In the genomic region with DNA sequence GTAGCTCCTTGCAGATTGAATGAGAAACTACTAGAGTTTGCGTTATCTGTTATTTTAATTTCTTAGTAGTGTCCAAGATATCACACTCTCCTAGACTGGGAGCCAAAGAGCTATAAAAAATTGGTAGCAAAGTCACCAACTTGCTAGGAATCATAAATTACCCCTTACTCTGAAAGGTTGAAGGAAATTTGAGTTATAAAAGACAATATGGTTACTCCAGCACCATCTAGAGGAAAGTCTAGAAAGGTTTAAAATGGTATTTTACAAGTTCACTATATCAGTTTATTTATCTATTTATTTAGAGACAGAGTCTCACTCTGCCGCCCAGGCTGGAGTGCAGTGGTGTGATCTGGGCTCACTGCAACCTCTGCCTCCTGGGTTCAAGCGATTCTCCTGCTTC, we compare ENCODE assay signal across 10 cellular contexts.
A peak's percentile ranks its signal among the peaks of the same experiment; 100 is the strongest.
DNase-seq lines count a peak whose midpoint lies in the region; ATAC-seq, FAIRE-seq and TF ChIP-seq lines count a peak whose summit lies in the region.
"Had no signal": no experiment of that assay in that cellular context is flagged by ENCODE, and none has a peak within 500 bp of the region (broad histone marks: within the 10 kb centered on the region; RNA-seq: fewer than 3 reads in every experiment).

No MANE protein-coding gene starts in this region.

- H3K27ac ChIP-seq in K562 (ENCODE audit: extremely low read depth, low read depth, low read length): no peak overlapping the region
- no peak overlapping the region for H3K27ac ChIP-seq in neural cell (ENCODE audit: low read length)
- H3K27ac ChIP-seq in aorta (ENCODE audit: low read depth in 1 of 2, low read length in 2 of 2): no peak overlapping the region

- H3K4me2 ChIP-seq in K562 (ENCODE audit: insufficient read depth, low read length): no peak overlapping the region
- no peak overlapping the region for H3K4me2 ChIP-seq in neural cell (ENCODE audit: low read length)

- no peak overlapping the region for H3K4me3 ChIP-seq in LNCaP clone FGC (ENCODE audit: low read depth, low read length)
- no peak overlapping the region for H3K4me3 ChIP-seq in K562
- no peak overlapping the region for H3K4me3 ChIP-seq in neural cell (ENCODE audit: low read length)
- no peak overlapping the region for H3K4me3 ChIP-seq in aorta (ENCODE audit: low read length in 2 of 2)

- no peaks in the 10 kb centered on the region for H3K9me2 ChIP-seq in neural cell (ENCODE audit: insufficient read depth, low read length)

- in situ Hi-C loops in K562 (cut with MboI): loop anchor here (25.0 kb wide), 1 partner anchor 441 kb away; no protein-coding TSS in a partner anchor

- ATAC-seq in K562: peak; percentile 40; the same call in 2 of the 3 replicates
- no peak for ATAC-seq in GM21723 (IDR thresholded peaks at IDR 0.05; ENCODE audit: unreplicated experiment)
- no peak for ATAC-seq in aorta (ENCODE audit: low FRiP score)

- TF ChIP-seq EP300 in K562 (IDR thresholded peaks at IDR 0.05; ENCODE audit: low read length) (no peak), neural cell (conservative IDR thresholded peaks at IDR 0.05; ENCODE audit: poor library complexity, severe bottlenecking) (no peak)

- intact Hi-C loops in K562 (cut with micrococcal nuclease): loop anchor here (10.0 kb wide), 1 partner anchor 229 kb away; no protein-coding TSS in a partner anchor
- intact Hi-C loops in aorta (cut with DNase I): loop anchor here in 1 of 2 donors (10.0 kb wide), 1 partner anchor 229 kb away; no protein-coding TSS in a partner anchor

- no peaks in the 10 kb centered on the region for H3K9me3 ChIP-seq in K562 (replicated peaks; ENCODE audit: control insufficient read depth, insufficient read depth, low read depth, low read length)
- no peaks in the 10 kb centered on the region for H3K9me3 ChIP-seq in neural cell (ENCODE audit: low read length)
- H3K9me3 ChIP-seq in aorta (ENCODE audit: control insufficient read depth, low read length): no peaks in the 10 kb centered on the region

- CTCF ChIA-PET in K562 (lab: Yijun Ruan, JAX; ENCODE audit: low intra/inter-chr PET ratio): interaction anchor here (0.6 to 1.6 kb wide), 4 partner anchors 49 to 444 kb away, joined by 3 to 6 read pairs (median 3); no protein-coding TSS in a partner anchor

- FAIRE-seq in K562 (lab: Jason Lieb, UNC): peak; percentile 6

- H2AFZ ChIP-seq in K562 (ENCODE audit: low read depth, low read length) (no peak overlapping the region), neural cell (ENCODE audit: low read depth, low read length) (no peak overlapping the region)

- no peak for TF ChIP-seq POLR2A in K562 (conservative IDR thresholded peaks at IDR 0.05)

- H3K36me3 ChIP-seq in K562 (ENCODE audit: control insufficient read depth, insufficient read depth, low read length): peaks cover 10% of the 10 kb centered on the region; the same call in 2 of the 3 replicates
- H3K36me3 ChIP-seq in neural cell (ENCODE audit: insufficient read depth, low read length): no peaks in the 10 kb centered on the region
- H3K36me3 ChIP-seq in aorta (ENCODE audit: control insufficient read depth in 1 of 2, insufficient read depth in 2 of 2, low read length in 1 of 2): no peaks in the 10 kb centered on the region

- WGBS in K562 (ENCODE audit: insufficient coverage, low coverage, missing lambda C conversion rate): 62% methylated on average over 3 of the region's 3 CpGs
- WGBS in aorta, 2 donors: 53 to 57% methylated on average over 3 of the region's 3 CpGs

- H3K9ac ChIP-seq in K562 (ENCODE audit: insufficient read depth in 1 of 2, low read depth in 2 of 2, low read length in 2 of 2) (no peak overlapping the region), neural cell (ENCODE audit: low read length) (no peak overlapping the region)

- no TSS peak for BruUV-seq in K562 (replicated peaks; lab: Mats Ljungman, UMichigan)

- H3K79me2 ChIP-seq in K562 (ENCODE audit: control insufficient read depth, insufficient read depth, low read length): peaks cover 25% of the 10 kb centered on the region
- H3K79me2 ChIP-seq in neural cell (replicated peaks; ENCODE audit: insufficient read depth, low read length): peaks cover 13% of the 10 kb centered on the region

- H3K27me3 ChIP-seq in K562 (ENCODE audit: control insufficient read depth in 2 of 2, insufficient read depth in 2 of 2, low read length in 2 of 2) (no peaks in the 10 kb centered on the region), neural cell (ENCODE audit: insufficient read depth, low read depth, low read length) (no peaks in the 10 kb centered on the region), aorta (ENCODE audit: control insufficient read depth in 1 of 2, insufficient read depth in 2 of 2, low read length in 1 of 2) (no peaks in the 10 kb centered on the region)

- H3F3A ChIP-seq in neural cell (ENCODE audit: insufficient read depth, low read length, poor library complexity, severe bottlenecking): no peaks in the 10 kb centered on the region

- H3K9me1 ChIP-seq in K562 (ENCODE audit: control insufficient read depth, insufficient read depth, low read length): no peaks in the 10 kb centered on the region

- H4K20me1 ChIP-seq in K562 (replicated peaks; ENCODE audit: control insufficient read depth, insufficient read depth, low read length) (no peaks in the 10 kb centered on the region), neural cell (ENCODE audit: insufficient read depth) (no peaks in the 10 kb centered on the region)

- H3K4me1 ChIP-seq in K562 (replicated peaks in 1 of 2; ENCODE audit: control insufficient read depth in 2 of 2, insufficient read depth in 2 of 2, low read length in 2 of 2) (no peaks in the 10 kb centered on the region; a peak in 2 of 5 replicates), aorta (ENCODE audit: control insufficient read depth in 1 of 2, insufficient read depth in 2 of 2, low read length in 2 of 2) (no peaks in the 10 kb centered on the region)

- DNase-seq in DMS114 treated with DMSO at 0.1 percent for 48 hours (lab: John Stamatoyannopoulos, UW; ENCODE audit: unreplicated experiment) (peak; percentile 18), LNCaP clone FGC (ENCODE audit: low read depth) (no peak), K562 (ENCODE audit: extremely low read depth in 1 of 4, low spot score in 3 of 4) (no peak), T-helper 2 cell (no peak), aorta (no peak), C1 segment of cervical spinal cord (lab: John Stamatoyannopoulos, UW) (no peak)
- DNase-seq: KG1; stimulated activated CD4-positive, alpha-beta T cell treated with anti-CD3 and anti-CD28 coated beads, Interleukin-2, amount 100 ng/mL, for 24 hours had no signal

- TF ChIP-seq RAD21 in K562 (CRISPR knock-in tag; conservative IDR thresholded peaks at IDR 0.05 in 1 of 2, IDR thresholded peaks at IDR 0.05 in 1 of 2) (peak; percentile 54 to 65), neural cell (conservative IDR thresholded peaks at IDR 0.05) (peak; percentile 80)

- POLR2A ChIA-PET in K562 (lab: Yijun Ruan, JAX): interaction anchor here (0.7 to 1.3 kb wide), 3 partner anchors 15 to 19 kb away, joined by 3 to 4 read pairs (median 3); no protein-coding TSS in a partner anchor

- TF ChIP-seq CTCF in LNCaP clone FGC (IDR thresholded peaks at IDR 0.05; ENCODE audit: control insufficient read depth, extremely low read depth, insufficient read depth) (peak; percentile 50), K562 (IDR thresholded peaks at IDR 0.05 in 2 of 3, conservative IDR thresholded peaks at IDR 0.05 in 1 of 3; ENCODE audit: insufficient read depth in 2 of 3, low read depth in 1 of 3, low read length in 3 of 3) (peak in 2 of 3 experiments; percentile 8 to 51; a peak in 3 of 6 replicates), neural cell (IDR thresholded peaks at IDR 0.05; ENCODE audit: poor library complexity, severe bottlenecking) (peak; percentile 72)

TF ChIP-seq in K562, 482 proteins besides CTCF, POLR2A, EP300 and RAD21 (continues in another document):
- TF ChIP-seq MEIS2 (IDR thresholded peaks at IDR 0.05; ENCODE audit: partially characterized antibody) (peak; percentile 87), ZFP36 (IDR thresholded peaks at IDR 0.05; ENCODE audit: low read depth, low read length, partially characterized antibody) (no peak)

TF ChIP-seq in neural cell, 6 proteins besides CTCF, POLR2A, EP300 and RAD21:
- TF ChIP-seq SMC3 (conservative IDR thresholded peaks at IDR 0.05; ENCODE audit: poor library complexity): peak; percentile 78
- TF ChIP-seq TAF1 (IDR thresholded peaks at IDR 0.05; ENCODE audit: low read depth): no peak
